In genomic region chr12:91414147-91414546, GRCh38 we compare ENCODE assay signal across 16 cellular contexts.
DNase-seq lines count a peak whose midpoint lies in the region; ATAC-seq and TF ChIP-seq lines count a peak whose summit lies in the region.
"Had no signal": no experiment of that assay in that cellular context is flagged by ENCODE, and none has a peak within 500 bp of the region (broad histone marks: within the 10 kb centered on the region; RNA-seq: fewer than 3 reads in every experiment).

No MANE protein-coding gene starts in this region.

- no peaks in the 10 kb centered on the region for H4K20me1 ChIP-seq in HCT116 (ENCODE audit: insufficient read depth)
- no peaks in the 10 kb centered on the region for H4K20me1 ChIP-seq in smooth muscle cell (ENCODE audit: low read depth)
- H4K20me1 ChIP-seq: BLaER1 had no signal

- DNase-seq in HCT116 (ENCODE audit: low read depth, low spot score) (no peak), SJSA1 (ENCODE audit: low read depth in 1 of 2, low spot score in 2 of 2) (no peak), fibroblast of villous mesenchyme (ENCODE audit: low read depth) (peak; percentile 69), smooth muscle cell (lab: John Stamatoyannopoulos, UW; ENCODE audit: unreplicated experiment) (no peak), BE2C (no peak), GOT3 (lab: John Stamatoyannopoulos, UW) (no peak), adrenal gland (no peak), NCI-H2081 treated with DMSO at 0.1 percent for 48 hours (lab: John Stamatoyannopoulos, UW) (no peak)
- DNase-seq: ACHN; CD8-positive, alpha-beta memory T cell; NCI-H1092; NCI-H1694; SHP77 had no signal

- H3K9me3 ChIP-seq in HCT116 (ENCODE audit: control insufficient read depth in 1 of 2, insufficient read depth in 1 of 2, low read depth in 1 of 2, low read length in 2 of 2) (no peaks in the 10 kb centered on the region), SJSA1 (replicated peaks) (no peaks in the 10 kb centered on the region), smooth muscle cell (replicated peaks; ENCODE audit: low read depth) (no peaks in the 10 kb centered on the region), BE2C (no peaks in the 10 kb centered on the region), adrenal gland (replicated peaks in 1 of 3) (no peaks in the 10 kb centered on the region)
- H3K9me3 ChIP-seq: BLaER1, HAP-1 had no signal

- CTCF ChIA-PET in HCT116 (lab: Charles Lee): no interaction called here

- RAD21 ChIA-PET in HCT116 (lab: Charles Lee; ENCODE audit: low non-redundant PET in 1 of 2, low total read pairs in 2 of 2, uncharacterized antibody in 2 of 2, unreplicated experiment in 2 of 2): no interaction called here

- no peak overlapping the region for H3K9ac ChIP-seq in HCT116 (ENCODE audit: low read length)
- H3K9ac ChIP-seq in smooth muscle cell (ENCODE audit: low read depth): peak overlapping the region; percentile 33
- H3K9ac ChIP-seq: BLaER1 had no signal

- H3K4me2 ChIP-seq in HCT116 (ENCODE audit: low read length) (no peak overlapping the region), smooth muscle cell (peak overlapping the region; percentile 72)
- H3K4me2 ChIP-seq: BLaER1 had no signal

- BruUV-seq in HCT116 (replicated peaks; lab: Mats Ljungman, UMichigan): no TSS peak

- H3K36me3 ChIP-seq in HCT116 (ENCODE audit: control insufficient read depth in 1 of 2, insufficient read depth in 2 of 2, low read length in 2 of 2) (no peaks in the 10 kb centered on the region), SJSA1 (no peaks in the 10 kb centered on the region), smooth muscle cell (ENCODE audit: low read depth) (no peaks in the 10 kb centered on the region), BE2C (no peaks in the 10 kb centered on the region), adrenal gland (replicated peaks in 1 of 2) (no peaks in the 10 kb centered on the region)
- H3K36me3 ChIP-seq: BLaER1, HAP-1 had no signal

- WGBS in smooth muscle cell (ENCODE audit: low lambda C conversion rate): 48% methylated on average over 1 of the region's 1 CpG
- WGBS in adrenal gland, 4 donors: 90 to 100% (median 95%) methylated on average over 1 of the region's 1 CpG

- no peaks in the 10 kb centered on the region for H3F3A ChIP-seq in smooth muscle cell (ENCODE audit: low read depth)

- TF ChIP-seq CTCF in HCT116 (IDR thresholded peaks at IDR 0.05 in 2 of 3, conservative IDR thresholded peaks at IDR 0.05 in 1 of 3; ENCODE audit: borderline replicate concordance in 1 of 3, insufficient read depth in 1 of 3, low read depth in 2 of 3, low read length in 2 of 3) (no peak), fibroblast of villous mesenchyme (IDR thresholded peaks at IDR 0.05; ENCODE audit: insufficient read depth, low read depth, low read length) (no peak), smooth muscle cell (IDR thresholded peaks at IDR 0.05; ENCODE audit: borderline replicate concordance, insufficient read depth, poor library complexity, severe bottlenecking) (no peak), BE2C (IDR thresholded peaks at IDR 0.05; ENCODE audit: low read depth, low read length) (no peak), adrenal gland (IDR thresholded peaks at IDR 0.05) (no peak)

- no peak for TF ChIP-seq POLR2A in HCT116 (IDR thresholded peaks at IDR 0.05; ENCODE audit: borderline replicate concordance, extremely low read depth, insufficient read depth, insufficient read length)
- TF ChIP-seq POLR2A in adrenal gland (IDR thresholded peaks at IDR 0.05): no peak

- TF ChIP-seq RAD21 in HCT116 (IDR thresholded peaks at IDR 0.05; ENCODE audit: low read depth): no peak

- peaks cover 6 to 14% of the 10 kb centered on the region in 2 experiments; a peak in 3 of 4 replicates for H3K4me1 ChIP-seq in HCT116 (ENCODE audit: control insufficient read depth in 1 of 2, insufficient read depth in 2 of 2, low read length in 2 of 2)
- H3K4me1 ChIP-seq in SJSA1 (replicated peaks): peaks cover 11% of the 10 kb centered on the region
- H3K4me1 ChIP-seq in smooth muscle cell (ENCODE audit: low read depth): peaks cover 13% of the 10 kb centered on the region
- peaks cover 16% of the 10 kb centered on the region for H3K4me1 ChIP-seq in BE2C
- no peaks in the 10 kb centered on the region for H3K4me1 ChIP-seq in adrenal gland (replicated peaks in 1 of 2)
- H3K4me1 ChIP-seq: BLaER1, HAP-1 had no signal

- H3K27ac ChIP-seq in HCT116 (ENCODE audit: low read depth, low read length): no peak overlapping the region
- 0 out of 2 replicates have a peak overlapping the region, but pooled peaks have one; percentile 10 for H3K27ac ChIP-seq in SJSA1
- H3K27ac ChIP-seq in smooth muscle cell (ENCODE audit: low read depth): peak overlapping the region; percentile 77
- no peak overlapping the region for H3K27ac ChIP-seq in adrenal gland
- H3K27ac ChIP-seq: BLaER1 had no signal

- ATAC-seq in HCT116: no peak
- ATAC-seq: K562 had no signal

- peak overlapping the region; percentile 87 for H2AFZ ChIP-seq in HCT116 (ENCODE audit: low read depth, low read length, poor library complexity, severe bottlenecking)
- H2AFZ ChIP-seq in smooth muscle cell (ENCODE audit: low read depth): peak overlapping the region; percentile 47

- no peaks in the 10 kb centered on the region for H3K9me2 ChIP-seq in HCT116 (ENCODE audit: insufficient read depth)

- intact Hi-C loops in HCT116 (cut with micrococcal nuclease) (no loop called here), adrenal gland (cut with DNase I) (no loop called here)

- H3K27me3 ChIP-seq in HCT116 (ENCODE audit: insufficient read depth, low read length) (no peaks in the 10 kb centered on the region), SJSA1 (replicated peaks) (no peaks in the 10 kb centered on the region), smooth muscle cell (ENCODE audit: low read depth) (no peaks in the 10 kb centered on the region), BE2C (no peaks in the 10 kb centered on the region), adrenal gland (no peaks in the 10 kb centered on the region)
- H3K27me3 ChIP-seq: BLaER1 had no signal

- H3K79me2 ChIP-seq in HCT116 (ENCODE audit: insufficient read depth, low read length) (no peaks in the 10 kb centered on the region), smooth muscle cell (ENCODE audit: low read depth) (no peaks in the 10 kb centered on the region)

- no peak overlapping the region for H3K4me3 ChIP-seq in HCT116 (replicated peaks in 1 of 2; ENCODE audit: low read depth in 1 of 2, low read length in 2 of 2)
- no peak overlapping the region for H3K4me3 ChIP-seq in SJSA1
- H3K4me3 ChIP-seq in fibroblast of villous mesenchyme (ENCODE audit: low read depth, low read length): no peak overlapping the region
- no peak overlapping the region for H3K4me3 ChIP-seq in smooth muscle cell
- H3K4me3 ChIP-seq in BE2C (ENCODE audit: low read depth, low read length): no peak overlapping the region; the same call in 1 of the 2 replicates
- no peak overlapping the region for H3K4me3 ChIP-seq in adrenal gland
- H3K4me3 ChIP-seq: BLaER1, HAP-1, K562 had no signal

- POLR2A ChIA-PET in HCT116 (lab: Charles Lee): no interaction called here

TF ChIP-seq in HCT116, 20 proteins besides CTCF, POLR2A, EP300 and RAD21:
- TF ChIP-seq, protein P1, sequence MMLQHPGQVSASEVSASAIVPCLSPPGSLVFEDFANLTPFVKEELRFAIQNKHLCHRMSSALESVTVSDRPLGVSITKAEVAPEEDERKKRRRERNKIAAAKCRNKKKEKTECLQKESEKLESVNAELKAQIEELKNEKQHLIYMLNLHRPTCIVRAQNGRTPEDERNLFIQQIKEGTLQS (IDR thresholded peaks at IDR 0.05): no peak
- TF ChIP-seq, protein P2, sequence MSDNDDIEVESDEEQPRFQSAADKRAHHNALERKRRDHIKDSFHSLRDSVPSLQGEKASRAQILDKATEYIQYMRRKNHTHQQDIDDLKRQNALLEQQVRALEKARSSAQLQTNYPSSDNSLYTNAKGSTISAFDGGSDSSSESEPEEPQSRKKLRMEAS (IDR thresholded peaks at IDR 0.05): no peak
- TF ChIP-seq EZH2 (IDR thresholded peaks at IDR 0.05) (no peak), YY1 (IDR thresholded peaks at IDR 0.05; ENCODE audit: extremely low read depth, insufficient replicate concordance, low read depth, low read length) (no peak), FOSL1 (IDR thresholded peaks at IDR 0.05; ENCODE audit: low read depth) (no peak), EZH2phosphoT487 (IDR thresholded peaks at IDR 0.05; ENCODE audit: borderline replicate concordance) (no peak), SP1 (IDR thresholded peaks at IDR 0.05; ENCODE audit: low read depth) (no peak), SIN3A (IDR thresholded peaks at IDR 0.05; ENCODE audit: low read depth) (no peak), ZFX (IDR thresholded peaks at IDR 0.05) (no peak), JUND (IDR thresholded peaks at IDR 0.05) (no peak), ELF1 (IDR thresholded peaks at IDR 0.05; ENCODE audit: borderline replicate concordance, low read depth) (no peak), EGR1 (IDR thresholded peaks at IDR 0.05; ENCODE audit: low read depth) (no peak), POLR2AphosphoS5 (IDR thresholded peaks at IDR 0.05; ENCODE audit: low read depth, low read length) (no peak), SRF (IDR thresholded peaks at IDR 0.05; ENCODE audit: low read depth) (no peak), ZNF274 (IDR thresholded peaks at IDR 0.05; ENCODE audit: low read depth, low read length) (no peak)
- TF ChIP-seq, protein P3, sequence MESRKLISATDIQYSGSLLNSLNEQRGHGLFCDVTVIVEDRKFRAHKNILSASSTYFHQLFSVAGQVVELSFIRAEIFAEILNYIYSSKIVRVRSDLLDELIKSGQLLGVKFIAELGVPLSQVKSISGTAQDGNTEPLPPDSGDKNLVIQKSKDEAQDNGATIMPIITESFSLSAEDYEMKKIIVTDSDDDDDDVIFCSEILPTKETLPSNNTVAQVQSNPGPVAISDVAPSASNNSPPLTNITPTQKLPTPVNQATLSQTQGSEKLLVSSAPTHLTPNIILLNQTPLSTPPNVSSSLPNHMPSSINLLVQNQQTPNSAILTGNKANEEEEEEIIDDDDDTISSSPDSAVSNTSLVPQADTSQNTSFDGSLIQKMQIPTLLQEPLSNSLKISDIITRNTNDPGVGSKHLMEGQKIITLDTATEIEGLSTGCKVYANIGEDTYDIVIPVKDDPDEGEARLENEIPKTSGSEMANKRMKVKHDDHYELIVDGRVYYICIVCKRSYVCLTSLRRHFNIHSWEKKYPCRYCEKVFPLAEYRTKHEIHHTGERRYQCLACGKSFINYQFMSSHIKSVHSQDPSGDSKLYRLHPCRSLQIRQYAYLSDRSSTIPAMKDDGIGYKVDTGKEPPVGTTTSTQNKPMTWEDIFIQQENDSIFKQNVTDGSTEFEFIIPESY (IDR thresholded peaks at IDR 0.05; ENCODE audit: extremely low read depth, insufficient replicate concordance, low read length): no peak

Comparison
In these comparisons a context has a peak if more than half of its experiments do, and no peak if none do; other contexts are left out.
1. H3K27ac ChIP-seq: peak in SJSA1 (single experiment) and smooth muscle cell (single experiment); none in HCT116 (single experiment) and adrenal gland (0 of 5).